ENCODE assay signal across 18 cellular contexts in the genomic region with DNA sequence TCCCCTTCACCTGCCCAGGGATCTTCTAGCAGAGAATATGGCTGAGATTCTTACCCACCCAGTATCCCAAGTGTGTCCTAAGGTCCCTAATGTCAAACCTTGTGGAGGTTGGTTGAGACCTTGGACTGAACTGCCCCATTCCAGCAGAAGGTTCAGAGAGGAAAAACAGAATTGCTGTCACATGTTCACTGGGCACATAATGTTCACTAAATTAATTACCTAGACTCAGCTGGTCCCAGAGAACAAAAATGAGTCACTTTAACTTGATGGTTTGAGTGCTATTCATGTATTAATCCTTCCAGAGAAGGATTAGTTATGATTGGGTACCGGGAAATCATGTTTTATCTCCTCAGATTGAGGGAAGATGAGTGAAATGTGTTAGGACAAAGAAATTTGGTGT.
"Had no signal": no experiment of that assay in that cellular context is flagged by ENCODE, and none has a peak within 500 bp of the region (broad histone marks: within the 10 kb centered on the region; RNA-seq: fewer than 3 reads in every experiment).

No MANE protein-coding gene starts in this region.

- H3K27me3 ChIP-seq: brain microvascular endothelial cell, heart right ventricle, right atrium auricular region, suprapubic skin, tibial nerve had no signal

- H3K27ac ChIP-seq: brain microvascular endothelial cell, heart right ventricle, prostate gland, right atrium auricular region, suprapubic skin, tibial nerve had no signal

- DNase-seq: activated CD4-positive, alpha-beta T cell treated with anti-CD3 and anti-CD28 coated beads for 4 hours; activated CD4-positive, alpha-beta T cell treated with anti-CD3 and anti-CD28 coated beads, Interleukin-2, amount 50 U/mL, for 48 hours; activated CD4-positive, CD25-positive, alpha-beta regulatory T cell; activated effector memory CD4-positive, alpha-beta T cell treated with Interleukin-2 at 50 U/mL for 16 hours; activated naive CD4-positive, alpha-beta T cell treated with anti-CD3 and anti-CD28 coated beads for 36 hours; activated T-cell treated with anti-CD3 and anti-CD28 coated beads, Interleukin-2, amount 50 U/mL, for 48 hours; anterior cingulate cortex; brain microvascular endothelial cell; effector memory CD4-positive, alpha-beta T cell; heart right ventricle; islet precursor cell; left cardiac atrium; stimulated activated CD4-positive, alpha-beta T cell treated with anti-CD3 and anti-CD28 coated beads, Interleukin-4, amount 100 ng/mL, for 4 hours had no signal

- H3K4me3 ChIP-seq: heart right ventricle, prostate gland, right atrium auricular region, suprapubic skin, tibial nerve had no signal

- H3K9me3 ChIP-seq: prostate gland, right atrium auricular region, suprapubic skin, tibial nerve had no signal

- H3K4me1 ChIP-seq: heart right ventricle, prostate gland, right atrium auricular region, tibial nerve had no signal

- ATAC-seq: heart right ventricle; left cardiac atrium; natural killer cell treated with Interleukin-12 subunit alpha and Interleukin-12 subunit beta and Interleukin-15 and Interleukin-18, amount 100 ng/mL, for 72 hours had no signal

- H3K36me3 ChIP-seq: brain microvascular endothelial cell, heart right ventricle, prostate gland, right atrium auricular region, suprapubic skin, tibial nerve had no signal
